ENCODE assay signal across 8 cellular contexts in genomic region chr6:125956506-125957390, GRCh38. TPM values are rescaled to one million over a fixed set of nuclear protein-coding genes. Genes with fewer than 3 reads are reported as not detected.
DNase-seq lines count a peak whose midpoint lies in the region; ATAC-seq and TF ChIP-seq lines count a peak whose summit lies in the region.

TSS of gene HINT3 (plus strand) at chr6:125956770. CDS start at chr6:125956978, 208 bp downstream.

- peaks cover 3% of the 10 kb centered on the region for H3K4me1 Mint-ChIP-seq in T-helper 1 cell treated with Interleukin-12 subunit alpha and Interleukin-12 subunit beta and Interleukin-4 antibody, amounts not matched to agents 30 μg/mL and 1 μg/mL, for 36 hours (ENCODE audit: low read depth)
- H3K4me1 Mint-ChIP-seq in progenitor cell of endocrine pancreas (ENCODE audit: low read depth) = peaks cover 19% of the 10 kb centered on the region

- peak within 1 kb of the TSS; percentile 79 for H3K27ac Mint-ChIP-seq in T-helper 1 cell treated with Interleukin-12 subunit alpha and Interleukin-12 subunit beta and Interleukin-4 antibody, amounts not matched to agents 30 μg/mL and 1 μg/mL, for 36 hours
- H3K27ac Mint-ChIP-seq in progenitor cell of endocrine pancreas = no peak within 1 kb of the TSS

- peaks cover 1% of the 10 kb centered on the region for H3K36me3 Mint-ChIP-seq in T-helper 1 cell treated with Interleukin-12 subunit alpha and Interleukin-12 subunit beta and Interleukin-4 antibody, amounts not matched to agents 30 μg/mL and 1 μg/mL, for 36 hours (ENCODE audit: low read depth)
- H3K36me3 Mint-ChIP-seq in progenitor cell of endocrine pancreas (ENCODE audit: insufficient read depth) = no peaks in the 10 kb centered on the region

- H3K27me3 ChIP-seq in left ventricle myocardium inferior (ENCODE audit: low read depth) = no peaks in the 10 kb centered on the region

- H3K27me3 Mint-ChIP-seq in T-helper 1 cell treated with Interleukin-12 subunit alpha and Interleukin-12 subunit beta and Interleukin-4 antibody, amounts not matched to agents 30 μg/mL and 1 μg/mL, for 36 hours (ENCODE audit: low read depth) = no peaks in the 10 kb centered on the region
- H3K27me3 Mint-ChIP-seq in progenitor cell of endocrine pancreas = no peaks in the 10 kb centered on the region

- H3K36me3 ChIP-seq in left ventricle myocardium inferior = no peaks in the 10 kb centered on the region

- TF ChIP-seq CTCF in left ventricle myocardium inferior (IDR thresholded peaks at IDR 0.05; ENCODE audit: borderline replicate concordance) (peak; percentile 99), progenitor cell of endocrine pancreas (IDR thresholded peaks at IDR 0.05; ENCODE audit: unreplicated experiment) (peak; percentile 99)

- H3K27ac ChIP-seq in left ventricle myocardium inferior (replicated peaks) = peak within 1 kb of the TSS; percentile 96

- peak within 1 kb of the TSS; percentile 99 for H3K4me3 ChIP-seq in left ventricle myocardium inferior

- DNase-seq in NCI-H1694 (lab: John Stamatoyannopoulos, UW) = peak; percentile 94
- DNase-seq in amygdala (lab: John Stamatoyannopoulos, UW) = peak; percentile 68 to 99 (median 92)
- DNase-seq in left ventricle myocardium inferior = peak; percentile 98
- peak; percentile 98 for DNase-seq in progenitor cell of endocrine pancreas (ENCODE audit: low spot score, unreplicated experiment)
- peak; percentile 98 for DNase-seq in ureter (ENCODE audit: low spot score)

- H3K4me3 Mint-ChIP-seq in T-helper 1 cell treated with Interleukin-12 subunit alpha and Interleukin-12 subunit beta and Interleukin-4 antibody, amounts not matched to agents 30 μg/mL and 1 μg/mL, for 36 hours = peak within 1 kb of the TSS; percentile 59
- H3K4me3 Mint-ChIP-seq in progenitor cell of endocrine pancreas (ENCODE audit: low read depth) = no peak within 1 kb of the TSS

- intact Hi-C loops in left ventricle myocardium inferior (cut with micrococcal nuclease) = loop anchor here (5.0 kb wide), 1 partner anchor 49 kb away; no protein-coding TSS in a partner anchor

- no peaks in the 10 kb centered on the region for H3K9me3 Mint-ChIP-seq in T-helper 1 cell treated with Interleukin-12 subunit alpha and Interleukin-12 subunit beta and Interleukin-4 antibody, amounts not matched to agents 30 μg/mL and 1 μg/mL, for 36 hours
- H3K9me3 Mint-ChIP-seq in progenitor cell of endocrine pancreas (ENCODE audit: low read depth) = peaks cover 4% of the 10 kb centered on the region

- H3K9me3 ChIP-seq in left ventricle myocardium inferior (replicated peaks) = no peaks in the 10 kb centered on the region

- peaks cover 40% of the 10 kb centered on the region for H3K4me1 ChIP-seq in left ventricle myocardium inferior

- ATAC-seq in HG02885 (IDR thresholded peaks at IDR 0.05; ENCODE audit: poor library complexity, unreplicated experiment) = peak; percentile 91

- peak; percentile 78 for TF ChIP-seq POLR2A in GM15510 (IDR thresholded peaks at IDR 0.05; ENCODE audit: borderline replicate concordance, extremely low read depth, insufficient read length)

RNA-seq across cellular contexts. Expression of gene HINT3, which starts in this region (rescaled TPM):
- total RNA-seq in left ventricle myocardium inferior (32.9 TPM), progenitor cell of endocrine pancreas (20.7 and 20.9 TPM in 2 replicates), ureter (20.6 TPM)

Comparison
In these comparisons a context has a peak if more than half of its experiments do, and no peak if none do; other contexts are left out.
1. Peak in every context shown above with its lines: DNase-seq, ATAC-seq, H3K4me3 ChIP-seq and H3K27ac ChIP-seq.